ENCODE assay signal across 19 cellular contexts in genomic region chr2:10428936-10429335, GRCh38.
"Had no signal": no experiment of that assay in that cellular context is flagged by ENCODE, and none has a peak within 500 bp of the region (broad histone marks: within the 10 kb centered on the region; RNA-seq: fewer than 3 reads in every experiment).

No MANE protein-coding gene starts in this region.

- H3K27me3 Mint-ChIP-seq: memory B cell had no signal

- H3K4me3 Mint-ChIP-seq: dendritic cell treated with granulocyte-macrophage colony-stimulating factor and Interleukin-4, amounts not matched to agents 40 ng/mL and 50 ng/mL, for 4 days; effector memory CD8-positive, alpha-beta T cell; memory B cell; mesothelial cell of epicardium; natural killer cell treated with Interleukin-12 subunit alpha and Interleukin-12 subunit beta and Interleukin-15 and Interleukin-18, amount 100 ng/mL, for 72 hours had no signal

- DNase-seq: effector memory CD8-positive, alpha-beta T cell; gastrocnemius medialis; heart right ventricle; hypothalamus; left ventricle myocardium inferior; lower lobe of right lung; stimulated activated CD4-positive, alpha-beta T cell treated with anti-CD3 and anti-CD28 coated beads, Interleukin-2, amount 100 ng/mL, for 24 hours; stimulated activated CD4-positive, alpha-beta T cell treated with anti-CD3 and anti-CD28 coated beads, Interleukin-4, amount 100 ng/mL, for 4 hours; stimulated activated naive CD4-positive, alpha-beta T cell; stomach; trophoblast cell had no signal

- H3K36me3 ChIP-seq: gastrocnemius medialis, thoracic aorta had no signal

- H3K27ac Mint-ChIP-seq: dendritic cell treated with granulocyte-macrophage colony-stimulating factor and Interleukin-4, amounts not matched to agents 40 ng/mL and 50 ng/mL, for 4 days; effector memory CD8-positive, alpha-beta T cell; memory B cell; mesothelial cell of epicardium; natural killer cell treated with Interleukin-12 subunit alpha and Interleukin-12 subunit beta and Interleukin-15 and Interleukin-18, amount 100 ng/mL, for 72 hours had no signal

- H3K27ac ChIP-seq: epithelial cell of prostate, gastrocnemius medialis, heart right ventricle, left ventricle myocardium inferior, lower lobe of right lung, stomach, thoracic aorta had no signal

- H3K4me3 ChIP-seq: esophagus muscularis mucosa, gastrocnemius medialis, heart right ventricle, left ventricle myocardium inferior, lower lobe of right lung, stomach, thoracic aorta had no signal

- H3K9me3 Mint-ChIP-seq: dendritic cell treated with granulocyte-macrophage colony-stimulating factor and Interleukin-4, amounts not matched to agents 40 ng/mL and 50 ng/mL, for 4 days; effector memory CD8-positive, alpha-beta T cell; mesothelial cell of epicardium; natural killer cell treated with Interleukin-12 subunit alpha and Interleukin-12 subunit beta and Interleukin-15 and Interleukin-18, amount 100 ng/mL, for 72 hours had no signal

- H3K9me3 ChIP-seq: esophagus muscularis mucosa, gastrocnemius medialis, heart right ventricle, left ventricle myocardium inferior, lower lobe of right lung, stomach, thoracic aorta had no signal

- H3K36me3 Mint-ChIP-seq: natural killer cell treated with Interleukin-12 subunit alpha and Interleukin-12 subunit beta and Interleukin-15 and Interleukin-18, amount 100 ng/mL, for 72 hours had no signal

- ATAC-seq: effector memory CD8-positive, alpha-beta T cell; gastrocnemius medialis; heart right ventricle; lower lobe of right lung; natural killer cell treated with Interleukin-12 subunit alpha and Interleukin-12 subunit beta and Interleukin-15 and Interleukin-18, amount 100 ng/mL, for 72 hours; sciatic nerve had no signal

- H3K4me1 ChIP-seq: gastrocnemius medialis had no signal
